9 cellular contexts compared by ENCODE assay signal in genomic region chr6:30770164-30770563, GRCh38. TPM values are rescaled to one million over a fixed set of nuclear protein-coding genes. Genes with fewer than 3 reads are reported as not detected.
DNase-seq lines count a peak whose midpoint lies in the region; ATAC-seq, FAIRE-seq and TF ChIP-seq lines count a peak whose summit lies in the region.
"Had no signal": no experiment of that assay in that cellular context is flagged by ENCODE, and none has a peak within 500 bp of the region (broad histone marks: within the 10 kb centered on the region; RNA-seq: fewer than 3 reads in every experiment).

No MANE protein-coding gene starts in this region.

- no peak for FAIRE-seq in astrocyte (lab: Jason Lieb, UNC)
- FAIRE-seq: pancreas had no signal

- H2BK5ac ChIP-seq in mesenchymal stem cell (ENCODE audit: low read depth, low read length, poor library complexity, severe bottlenecking): peak overlapping the region; percentile 93

- TF ChIP-seq POLR2A in suprapubic skin (IDR thresholded peaks at IDR 0.05): no peak

- H2BK12ac ChIP-seq in mesenchymal stem cell (ENCODE audit: low read length in 2 of 2): peak overlapping the region; percentile 99 to 100

- peaks cover 7% of the 10 kb centered on the region for H3K36me3 Mint-ChIP-seq in astrocyte (ENCODE audit: low read depth, unreplicated experiment)

- H3K27ac ChIP-seq in ACC112 (ENCODE audit: low read depth, low read length): peak overlapping the region; percentile 92
- peak overlapping the region; percentile 97 for H3K27ac ChIP-seq in HUES48 (ENCODE audit: low read depth, low read length)
- H3K27ac ChIP-seq in astrocyte (ENCODE audit: low read depth, low read length): peak overlapping the region; percentile 99
- peak overlapping the region; percentile 100 for H3K27ac ChIP-seq in mesenchymal stem cell (ENCODE audit: low read length, poor library complexity, severe bottlenecking)
- no peak overlapping the region for H3K27ac ChIP-seq in suprapubic skin

- H2AK5ac ChIP-seq in mesenchymal stem cell (ENCODE audit: low read length, severe bottlenecking): peak overlapping the region; percentile 100

- H3K36me3 ChIP-seq in ACC112 (ENCODE audit: insufficient read depth, low read length) (no peaks in the 10 kb centered on the region), HUES48 (ENCODE audit: control insufficient read depth, insufficient read depth, low read length) (no peaks in the 10 kb centered on the region), astrocyte (ENCODE audit: insufficient read depth, low read length) (no peaks in the 10 kb centered on the region), mesenchymal stem cell (ENCODE audit: control insufficient read depth in 1 of 2, insufficient read depth in 2 of 2, low read depth in 1 of 2, low read length in 2 of 2) (no peaks in the 10 kb centered on the region), suprapubic skin (no peaks in the 10 kb centered on the region)
- H3K36me3 ChIP-seq: pancreas had no signal

- H2BK120ac ChIP-seq in mesenchymal stem cell (ENCODE audit: low read depth, low read length): peak overlapping the region; percentile 75

- TF ChIP-seq EP300 in suprapubic skin (IDR thresholded peaks at IDR 0.05): no peak

- H3K4me2 ChIP-seq in astrocyte (ENCODE audit: low read length) (peak overlapping the region; percentile 79), mesenchymal stem cell (ENCODE audit: low read length, poor library complexity, severe bottlenecking) (no peak overlapping the region)

- H3K4me1 Mint-ChIP-seq in astrocyte (ENCODE audit: low read depth, unreplicated experiment): peaks cover 39% of the 10 kb centered on the region

- no peak overlapping the region for H3K23ac ChIP-seq in mesenchymal stem cell (ENCODE audit: low read length in 2 of 2)

- H4K8ac ChIP-seq in mesenchymal stem cell (ENCODE audit: low read length): peak overlapping the region; percentile 67

- peak overlapping the region; percentile 99 for H3K27ac Mint-ChIP-seq in astrocyte (ENCODE audit: unreplicated experiment)

- H4K20me1 ChIP-seq in astrocyte (ENCODE audit: insufficient read depth, low read length): no peaks in the 10 kb centered on the region

- H3K9me3 ChIP-seq in HUES48 (ENCODE audit: control insufficient read depth, insufficient read depth, low read length) (no peaks in the 10 kb centered on the region), astrocyte (ENCODE audit: insufficient read depth, low read depth, low read length) (no peaks in the 10 kb centered on the region), mesenchymal stem cell (ENCODE audit: control insufficient read depth, low read length) (no peaks in the 10 kb centered on the region), suprapubic skin (no peaks in the 10 kb centered on the region)
- H3K9me3 ChIP-seq: pancreas had no signal

- H3K4me1 ChIP-seq in ACC112 (ENCODE audit: control insufficient read depth, insufficient read depth, low read length, unreplicated experiment) (peaks cover 26% of the 10 kb centered on the region), HUES48 (ENCODE audit: control insufficient read depth, insufficient read depth, low read length) (peaks cover 34% of the 10 kb centered on the region), astrocyte (ENCODE audit: insufficient read depth, low read length) (peaks cover 33% of the 10 kb centered on the region), mesenchymal stem cell (ENCODE audit: control insufficient read depth, insufficient read depth, low read depth, low read length) (peaks cover 17% of the 10 kb centered on the region), suprapubic skin (peaks cover 13% of the 10 kb centered on the region)

- H3K4me3 Mint-ChIP-seq in astrocyte (ENCODE audit: unreplicated experiment): no peak overlapping the region

- DNase-seq in astrocyte (ENCODE audit: low read depth) (peak; percentile 81), mesenchymal stem cell (peak; percentile 90), suprapubic skin (ENCODE audit: low spot score in 2 of 2) (no peak), NCI-H345 (lab: John Stamatoyannopoulos, UW) (no peak)

- H4K91ac ChIP-seq in mesenchymal stem cell (ENCODE audit: low read length): no peak overlapping the region

- peak overlapping the region; percentile 74 for H2BK15ac ChIP-seq in mesenchymal stem cell (ENCODE audit: low read depth, poor library complexity, severe bottlenecking)

- 47% methylated on average over 2 of the region's 2 CpGs for WGBS in mesenchymal stem cell
- WGBS in suprapubic skin: 89% methylated on average over 2 of the region's 2 CpGs

- no peak overlapping the region for H3K14ac ChIP-seq in mesenchymal stem cell (ENCODE audit: low read length in 2 of 2)

- H2AFZ ChIP-seq in ACC112 (ENCODE audit: low read length, unreplicated experiment) (peak overlapping the region; percentile 72), astrocyte (ENCODE audit: low read depth, low read length) (no peak overlapping the region), mesenchymal stem cell (ENCODE audit: low read depth, low read length) (no peak overlapping the region)

- H3K9me3 Mint-ChIP-seq in astrocyte (ENCODE audit: unreplicated experiment): no peaks in the 10 kb centered on the region

- H3K4ac ChIP-seq in mesenchymal stem cell (ENCODE audit: low read depth in 1 of 2, low read length in 2 of 2): peak overlapping the region; percentile 89 to 93

- no peaks in the 10 kb centered on the region for H3K27me3 ChIP-seq in ACC112 (ENCODE audit: insufficient read depth, low read length)
- no peaks in the 10 kb centered on the region for H3K27me3 ChIP-seq in HUES48 (ENCODE audit: control insufficient read depth, insufficient read depth, low read length)
- H3K27me3 ChIP-seq in astrocyte (ENCODE audit: insufficient read depth, low read length): no peaks in the 10 kb centered on the region
- H3K27me3 ChIP-seq in mesenchymal stem cell (ENCODE audit: control insufficient read depth in 1 of 2, insufficient read depth in 1 of 2, low read length in 2 of 2): no peaks in the 10 kb centered on the region
- no peaks in the 10 kb centered on the region for H3K27me3 ChIP-seq in suprapubic skin
- H3K27me3 ChIP-seq: pancreas had no signal

- H3K4me3 ChIP-seq in ACC112 (ENCODE audit: low read depth, low read length): peak overlapping the region; percentile 30; the same call in 1 of the 2 replicates
- no peak overlapping the region for H3K4me3 ChIP-seq in HUES48 (ENCODE audit: low read depth, low read length)
- no peak overlapping the region for H3K4me3 ChIP-seq in astrocyte (ENCODE audit: insufficient read depth, low read depth, low read length)
- no peak overlapping the region for H3K4me3 ChIP-seq in mesenchymal stem cell (ENCODE audit: insufficient read depth in 1 of 2, low read depth in 1 of 2, low read length in 2 of 2)
- no peak overlapping the region for H3K4me3 ChIP-seq in suprapubic skin
- H3K4me3 ChIP-seq: pancreas had no signal

- H3K79me2 ChIP-seq in ACC112 (ENCODE audit: control insufficient read depth, insufficient read depth, low read length, unreplicated experiment) (no peaks in the 10 kb centered on the region), astrocyte (ENCODE audit: insufficient read depth, low read length) (no peaks in the 10 kb centered on the region)

- peak overlapping the region; percentile 93 to 96 for H3K18ac ChIP-seq in mesenchymal stem cell (ENCODE audit: low read depth in 1 of 2, low read length in 2 of 2)

- ATAC-seq in HG03469 (IDR thresholded peaks at IDR 0.05; ENCODE audit: unreplicated experiment) (no peak), GM21529 (IDR thresholded peaks at IDR 0.05; ENCODE audit: unreplicated experiment) (no peak)

- H3K9ac ChIP-seq in HUES48 (ENCODE audit: low read depth, low read length) (no peak overlapping the region), astrocyte (ENCODE audit: low read length) (peak overlapping the region; percentile 88), mesenchymal stem cell (ENCODE audit: low read length) (peak overlapping the region; percentile 77)

- H3K27me3 Mint-ChIP-seq in astrocyte (ENCODE audit: low read depth, unreplicated experiment): no peaks in the 10 kb centered on the region

- TF ChIP-seq CTCF in astrocyte (IDR thresholded peaks at IDR 0.05; ENCODE audit: insufficient read depth, low read depth, low read length) (no peak), suprapubic skin (IDR thresholded peaks at IDR 0.05) (no peak)

- H3K79me1 ChIP-seq in mesenchymal stem cell (replicated peaks; ENCODE audit: low read length, poor library complexity, severe bottlenecking): peaks cover 4% of the 10 kb centered on the region

RNA-seq across cellular contexts. Expression of gene IER3, which starts 25.8 kb away (rescaled TPM):
- 216 and 221 TPM in 2 replicates for total RNA-seq in astrocyte
- 220 TPM for polyA plus RNA-seq in mesenchymal stem cell (2013, experiment 1 of 2)
- 207 TPM for polyA plus RNA-seq in mesenchymal stem cell (2013, experiment 2 of 2)
- total RNA-seq in suprapubic skin: 10 to 100 TPM; 22.0 to 86.2 (median 45.8) TPM

RNA-seq across cellular contexts. Expression of gene FLOT1, which starts 27.7 kb away (rescaled TPM):
- total RNA-seq in astrocyte (77.6 and 85.2 TPM in 2 replicates), suprapubic skin (10 to 100 TPM; 28.4 to 60.8 (median 45.5) TPM)
- polyA plus RNA-seq in mesenchymal stem cell (2013, experiment 1 of 2): 120 TPM
- 118 TPM for polyA plus RNA-seq in mesenchymal stem cell (2013, experiment 2 of 2)

RNA-seq across cellular contexts. Expression of gene TUBB, which starts 50.0 kb away (rescaled TPM):
- total RNA-seq in astrocyte (815 and 887 TPM in 2 replicates), suprapubic skin (100 to 1,000 TPM; 166 to 348 (median 244) TPM)
- polyA plus RNA-seq in mesenchymal stem cell (2013, experiment 1 of 2): 839 TPM
- polyA plus RNA-seq in mesenchymal stem cell (2013, experiment 2 of 2): 819 TPM

RNA-seq across cellular contexts. Expression of gene MDC1, which starts 53.1 kb away (rescaled TPM):
- total RNA-seq in astrocyte: 25.2 and 25.4 TPM in 2 replicates
- polyA plus RNA-seq in mesenchymal stem cell (2013, experiment 1 of 2): 9.8 TPM
- polyA plus RNA-seq in mesenchymal stem cell (2013, experiment 2 of 2): 8.6 TPM
- 10 to 100 TPM; 10.4 to 27.0 (median 16.3) TPM for total RNA-seq in suprapubic skin

Comparison
In these comparisons a context has a peak if more than half of its experiments do, and no peak if none do; other contexts are left out.
1. DNase-seq: peak in astrocyte (single experiment) and mesenchymal stem cell (single experiment); none in suprapubic skin (0 of 2) and NCI-H345 (single experiment).